In the genomic region with DNA sequence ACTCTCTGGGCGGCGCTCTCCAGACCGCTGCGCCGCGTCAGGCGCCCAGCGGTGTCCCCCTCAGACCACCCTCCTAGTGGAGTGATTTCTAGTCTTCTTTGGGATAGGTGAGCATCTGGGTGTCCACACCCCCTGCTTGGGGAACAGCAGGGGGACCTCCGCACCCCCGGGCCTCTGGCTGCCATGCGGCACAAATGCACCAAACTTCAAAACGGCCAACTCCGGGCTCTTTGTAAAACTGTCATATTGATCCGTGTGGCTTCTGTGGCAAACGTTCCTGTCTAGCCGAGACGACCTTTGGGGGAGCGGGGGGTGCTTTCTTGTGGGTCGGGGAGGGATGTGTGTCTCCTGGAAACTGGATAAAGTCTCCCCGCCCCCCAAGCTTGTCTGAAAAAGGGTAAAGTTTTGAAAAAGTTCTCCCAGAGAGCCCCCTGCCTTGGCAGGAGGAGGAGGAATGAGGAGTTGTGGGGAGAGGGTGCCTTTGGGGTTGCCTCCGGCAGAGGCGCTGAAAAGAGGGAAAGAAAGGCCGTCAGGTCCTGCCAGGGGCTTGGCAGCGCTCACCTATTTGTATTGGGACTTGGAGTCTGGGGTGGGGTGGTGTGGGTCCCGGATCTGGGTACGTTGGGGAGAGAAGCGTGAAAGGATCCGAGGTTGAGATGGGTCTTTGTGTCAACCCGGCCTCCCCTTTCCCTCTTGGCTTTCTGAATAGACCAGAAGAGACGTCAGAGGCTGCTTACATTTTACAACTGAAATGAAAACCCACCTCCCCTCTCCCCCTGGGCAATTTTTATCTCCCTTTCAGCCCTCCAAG, we compare ENCODE assay signal across 8 cellular contexts. TPM values are rescaled to one million over a fixed set of nuclear protein-coding genes. Genes with fewer than 3 reads are reported as not detected.
A peak's percentile ranks its signal among the peaks of the same experiment; 100 is the strongest.
DNase-seq lines count a peak whose midpoint lies in the region; ATAC-seq and TF ChIP-seq lines count a peak whose summit lies in the region.

No MANE protein-coding gene starts in this region.

- peaks cover 8% of the 10 kb centered on the region for H3K4me1 Mint-ChIP-seq in central memory CD8-positive, alpha-beta T cell

- peak; percentile 8 for ATAC-seq in central memory CD8-positive, alpha-beta T cell (replicated peaks; ENCODE audit: extremely low read depth, poor library complexity, severe bottlenecking)
- peak in 1 of 2 donors; percentile 0 for ATAC-seq in lower lobe of right lung
- ATAC-seq in HG02571 (IDR thresholded peaks at IDR 0.05; ENCODE audit: unreplicated experiment) = no peak
- ATAC-seq in GM18502 (IDR thresholded peaks at IDR 0.05; ENCODE audit: poor library complexity, unreplicated experiment) = no peak

- H3K36me3 Mint-ChIP-seq in central memory CD8-positive, alpha-beta T cell (ENCODE audit: insufficient read depth) = peaks cover 30% of the 10 kb centered on the region

- no peaks in the 10 kb centered on the region for H3K27me3 Mint-ChIP-seq in central memory CD8-positive, alpha-beta T cell

- H3K27me3 ChIP-seq in WERI-Rb-1 (ENCODE audit: insufficient read depth, low read depth, severe bottlenecking) (no peaks in the 10 kb centered on the region), lower lobe of right lung (ENCODE audit: low read depth) (no peaks in the 10 kb centered on the region)

- H3K9me3 Mint-ChIP-seq in central memory CD8-positive, alpha-beta T cell = no peaks in the 10 kb centered on the region

- H3K4me1 ChIP-seq in lower lobe of right lung = peaks cover 67% of the 10 kb centered on the region

- peak overlapping the region; percentile 77 for H3K4me3 ChIP-seq in WERI-Rb-1 (ENCODE audit: low read depth, low read length)
- peak overlapping the region; percentile 93 for H3K4me3 ChIP-seq in lower lobe of right lung

- H3K4me3 Mint-ChIP-seq in central memory CD8-positive, alpha-beta T cell = no peak overlapping the region

- DNase-seq in DMS 273 (lab: John Stamatoyannopoulos, UW; ENCODE audit: unreplicated experiment) = peak; percentile 61
- DNase-seq in KG1 (lab: John Stamatoyannopoulos, UW) = peak; percentile 22
- DNase-seq in WERI-Rb-1 = peak; percentile 34
- DNase-seq in central memory CD8-positive, alpha-beta T cell (ENCODE audit: low spot score in 2 of 2) = peak; percentile 31 to 47
- DNase-seq in lower lobe of right lung = no peak
- DNase-seq in stimulated activated CD8-positive, alpha-beta memory T cell treated with anti-CD3 and anti-CD28 coated beads, Interleukin-4, amount 100 ng/mL, for 48 hours = peak; percentile 70

- intact Hi-C loops in lower lobe of right lung (cut with DNase I) = no loop called here

- TF ChIP-seq CTCF in WERI-Rb-1 (IDR thresholded peaks at IDR 0.05; ENCODE audit: low read depth, low read length) (peak; percentile 8; the same call in 1 of the 2 replicates), lower lobe of right lung (IDR thresholded peaks at IDR 0.05) (no peak)

- H3K27ac ChIP-seq in WERI-Rb-1 (peak overlapping the region; percentile 90), lower lobe of right lung (peak overlapping the region; percentile 92)

- H3K36me3 ChIP-seq in WERI-Rb-1 = peaks cover 22% of the 10 kb centered on the region
- peaks cover 15% of the 10 kb centered on the region for H3K36me3 ChIP-seq in lower lobe of right lung

- no peak overlapping the region for H3K27ac Mint-ChIP-seq in central memory CD8-positive, alpha-beta T cell (ENCODE audit: low read depth)

- H3K9me3 ChIP-seq in WERI-Rb-1 (ENCODE audit: severe bottlenecking) (no peaks in the 10 kb centered on the region), lower lobe of right lung (no peaks in the 10 kb centered on the region)

RNA-seq across cellular contexts. Expression of a gene that starts 2.2 kb away (rescaled TPM):
- 77.9 TPM for total RNA-seq in lower lobe of right lung

RNA-seq across cellular contexts. Expression of a gene that starts 28.6 kb away (rescaled TPM):
- 12.6 TPM for total RNA-seq in lower lobe of right lung

RNA-seq across cellular contexts. Expression of a gene that starts 29.1 kb away (rescaled TPM):
- total RNA-seq in lower lobe of right lung = 61.5 TPM

RNA-seq across cellular contexts. Expression of a gene that starts 29.7 kb away (rescaled TPM):
- 7.5 TPM for total RNA-seq in lower lobe of right lung

RNA-seq across cellular contexts. Expression of a gene that starts 31.6 kb away (rescaled TPM):
- 12.0 TPM for total RNA-seq in lower lobe of right lung
